Comparison of ENCODE assay signal across 1 cellular context in genomic region chr4:10727140-10727880, GRCh38.
TF ChIP-seq lines count a peak whose summit lies in the region.

No MANE protein-coding gene starts in this region.

TF ChIP-seq in GM12878, 131 proteins besides CTCF, POLR2A, EP300 and RAD21 (continued from another document):
- no peak for TF ChIP-seq ESRRA (IDR thresholded peaks at IDR 0.05; ENCODE audit: low read length)
- no peak for TF ChIP-seq SUZ12 (IDR thresholded peaks at IDR 0.05; ENCODE audit: unreplicated experiment)
- TF ChIP-seq RB1 (IDR thresholded peaks at IDR 0.05; ENCODE audit: borderline replicate concordance), result no peak
- no peak for TF ChIP-seq ZBTB4 (CRISPR knock-in tag; IDR thresholded peaks at IDR 0.05)
- 0 out of 2 replicates have a peak, but pooled peaks have one; percentile 5 for TF ChIP-seq MLLT1 (IDR thresholded peaks at IDR 0.05)
- no peak for TF ChIP-seq ASH2L (IDR thresholded peaks at IDR 0.05; ENCODE audit: borderline replicate concordance, low read depth)
- no peak for TF ChIP-seq JUND (IDR thresholded peaks at IDR 0.05; ENCODE audit: low read depth, low read length)
- TF ChIP-seq IKZF1 (conservative IDR thresholded peaks at IDR 0.05), result no peak; the same call in none of the 2 replicates
- no peak for TF ChIP-seq PKNOX1 (IDR thresholded peaks at IDR 0.05)
- no peak for TF ChIP-seq CBX3 (IDR thresholded peaks at IDR 0.05; ENCODE audit: borderline replicate concordance, low read depth)
- TF ChIP-seq E2F4 (IDR thresholded peaks at IDR 0.05; ENCODE audit: low read depth, low read length), result no peak
- TF ChIP-seq PRDM15 (CRISPR knock-in tag; IDR thresholded peaks at IDR 0.05), result no peak
- TF ChIP-seq E4F1 (IDR thresholded peaks at IDR 0.05; ENCODE audit: borderline replicate concordance, partially characterized antibody), result no peak
- no peak for TF ChIP-seq SKIL (IDR thresholded peaks at IDR 0.05; ENCODE audit: low read depth, poor library complexity, severe bottlenecking)
- TF ChIP-seq ZSCAN29 (IDR thresholded peaks at IDR 0.05), result no peak
- no peak for TF ChIP-seq BMI1 (IDR thresholded peaks at IDR 0.05; ENCODE audit: borderline replicate concordance)
- no peak for TF ChIP-seq NFYA (IDR thresholded peaks at IDR 0.05; ENCODE audit: borderline replicate concordance, low read depth, low read length)
- no peak for TF ChIP-seq NRF1 (conservative IDR thresholded peaks at IDR 0.05; ENCODE audit: low read depth, low read length)
- TF ChIP-seq EZH2 (IDR thresholded peaks at IDR 0.05; ENCODE audit: borderline replicate concordance, control insufficient read depth, low read depth, low read length), result no peak
- no peak for TF ChIP-seq ZZZ3 (IDR thresholded peaks at IDR 0.05; ENCODE audit: control insufficient read depth, insufficient read length, low read depth)
- TF ChIP-seq SPI1 (IDR thresholded peaks at IDR 0.05; ENCODE audit: borderline replicate concordance, insufficient read depth, low read depth, low read length), result peak; percentile 71
- no peak for TF ChIP-seq MAX (IDR thresholded peaks at IDR 0.05; ENCODE audit: low read depth, low read length)
- no peak for TF ChIP-seq SIX5 (IDR thresholded peaks at IDR 0.05; ENCODE audit: low read depth, low read length, severe bottlenecking)
- no peak for TF ChIP-seq ATF7 (IDR thresholded peaks at IDR 0.05; ENCODE audit: low read depth)
- 0 out of 2 replicates have a peak, but pooled peaks have one; percentile 21 for TF ChIP-seq TCF3 (IDR thresholded peaks at IDR 0.05; ENCODE audit: borderline replicate concordance, insufficient read depth, low read depth, low read length)
- TF ChIP-seq TCF12 (IDR thresholded peaks at IDR 0.05; ENCODE audit: low read depth, low read length), result 0 out of 2 replicates have a peak, but pooled peaks have one; percentile 30
- no peak for TF ChIP-seq ATF2 (IDR thresholded peaks at IDR 0.05; ENCODE audit: low read length)
- TF ChIP-seq HDAC2 (IDR thresholded peaks at IDR 0.05), result no peak
- TF ChIP-seq HCFC1 (IDR thresholded peaks at IDR 0.05; ENCODE audit: low read length), result no peak
TF ChIP-seq in GM12878: peak in this region for 7.
